In the genomic region with DNA sequence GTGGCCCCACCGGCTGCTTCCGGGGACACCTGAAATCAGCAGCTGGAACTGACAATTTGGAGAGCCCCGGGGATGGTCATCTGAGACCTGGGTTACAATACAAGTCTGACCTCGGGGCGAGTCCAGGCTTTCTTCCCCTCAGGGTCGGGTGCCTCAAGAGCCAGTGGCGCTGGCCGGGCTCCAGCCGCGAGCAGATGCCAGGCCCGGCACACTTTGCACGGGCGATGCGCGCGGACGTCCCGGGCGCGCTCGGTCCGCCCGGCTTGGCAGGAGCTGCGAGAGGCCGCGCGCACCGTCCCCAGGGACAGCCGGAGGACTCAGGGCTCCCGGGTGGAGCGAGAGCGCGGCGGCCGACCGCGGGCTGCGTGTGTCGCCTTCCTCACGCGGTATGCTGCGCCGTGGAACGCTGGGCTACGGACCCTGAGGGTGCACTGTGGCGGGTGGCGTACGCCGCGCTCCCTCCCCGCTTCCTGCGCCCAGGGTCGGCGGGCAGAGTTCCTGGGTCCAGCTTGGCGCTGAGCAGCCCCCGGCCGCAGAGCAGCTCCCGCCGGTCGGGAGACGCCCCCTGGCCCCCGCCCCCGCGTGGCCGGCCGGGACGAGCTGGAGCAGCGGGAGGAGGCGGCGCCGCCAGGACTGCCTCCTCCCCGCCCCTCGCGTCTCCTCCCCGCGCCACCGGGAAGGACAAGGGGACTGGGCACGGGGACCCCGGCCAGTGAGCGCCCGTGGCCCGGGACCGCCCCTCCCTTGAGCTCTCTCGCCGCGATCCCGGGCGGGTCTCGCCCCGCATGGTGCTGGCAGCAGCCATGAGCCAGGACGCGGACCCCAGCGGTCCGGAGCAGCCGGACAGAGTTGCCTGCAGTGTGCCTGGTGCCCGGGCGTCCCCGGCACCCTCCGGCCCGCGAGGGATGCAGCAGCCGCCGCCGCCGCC, we compare ENCODE assay signal across 8 cellular contexts. TPM values are rescaled to one million over a fixed set of nuclear protein-coding genes. Genes with fewer than 3 reads are reported as not detected.
DNase-seq lines count a peak whose midpoint lies in the region; ATAC-seq and TF ChIP-seq lines count a peak whose summit lies in the region.

A gene (plus strand): TSS at position 667 of the 928 bp plus-strand sequence. CDS start 119 bp downstream, at position 786.

- TF ChIP-seq CTCF in OCI-LY7 (conservative IDR thresholded peaks at IDR 0.05; ENCODE audit: low read length) (no peak), body of pancreas (IDR thresholded peaks at IDR 0.05) (no peak)

- peaks cover 55% of the 10 kb centered on the region for H3K4me1 ChIP-seq in OCI-LY7 (ENCODE audit: insufficient read depth, low read length, poor library complexity, severe bottlenecking)
- H3K4me1 ChIP-seq in body of pancreas: peaks cover 18% of the 10 kb centered on the region

- DNase-seq in activated T-cell treated with anti-CD3 and anti-CD28 coated beads for 48 hours (ENCODE audit: low read depth) (peak; percentile 12), activated T-cell treated with anti-CD3 and anti-CD28 coated beads for 4 hours (no peak), OCI-LY7 (ENCODE audit: low spot score) (no peak), body of pancreas (peak; percentile 15 to 52 (median 22)), immature natural killer cell (peak in 2 of 3 donors; percentile 2 to 5), middle frontal gyrus (ENCODE audit: extremely low spot score, low spot score) (no peak)
- peak; percentile 22 for DNase-seq in stimulated activated CD4-positive, alpha-beta T cell treated with anti-CD3 and anti-CD28 coated beads, Interleukin-4, amount 100 ng/mL, for 1 hour

- no peak within 1 kb of the TSS for H3K27ac Mint-ChIP-seq in immature natural killer cell

- peak within 1 kb of the TSS; percentile 58 to 79 (median 73) for H3K4me3 Mint-ChIP-seq in immature natural killer cell

- H3K4me2 ChIP-seq in OCI-LY7 (ENCODE audit: low read length): peak within 1 kb of the TSS; percentile 79

- ATAC-seq in body of pancreas (peak; percentile 56), HG03342 (IDR thresholded peaks at IDR 0.05; ENCODE audit: unreplicated experiment) (no peak)

- no peaks in the 10 kb centered on the region for H3K9me2 ChIP-seq in OCI-LY7 (ENCODE audit: insufficient read depth, low read length)

- BruUV-seq in OCI-LY7 (replicated peaks; lab: Mats Ljungman, UMichigan): no TSS peak

- H3K36me3 ChIP-seq in OCI-LY7 (ENCODE audit: insufficient read depth, low read length): no peaks in the 10 kb centered on the region
- no peaks in the 10 kb centered on the region for H3K36me3 ChIP-seq in body of pancreas (replicated peaks in 1 of 2; ENCODE audit: insufficient read depth in 1 of 2, low read depth in 2 of 2)

- peaks cover 22 to 26% (median 23%) of the 10 kb centered on the region in 3 donors for H3K27me3 Mint-ChIP-seq in immature natural killer cell (ENCODE audit: low read depth in 3 of 3)

- no peaks in the 10 kb centered on the region for H3K79me2 ChIP-seq in OCI-LY7 (ENCODE audit: insufficient read depth, low read depth, low read length)

- H3K27ac ChIP-seq in OCI-LY7 (ENCODE audit: low read depth, low read length, poor library complexity, severe bottlenecking) (no peak within 1 kb of the TSS), body of pancreas (no peak within 1 kb of the TSS)

- CTCF ChIA-PET in OCI-LY7 (lab: Charles Lee; ENCODE audit: unreplicated experiment): interaction anchor here (0.5 to 0.6 kb wide), 2 partner anchors 18 to 470 kb away, joined by 3 read pairs; no protein-coding TSS in a partner anchor

- peaks cover 22 to 35% of the 10 kb centered on the region in 2 donors for H3K4me1 Mint-ChIP-seq in immature natural killer cell

- H3K9me3 Mint-ChIP-seq in immature natural killer cell: peaks cover 0 to 2% (median 0%) of the 10 kb centered on the region in 6 donors

- POLR2A ChIA-PET in OCI-LY7 (lab: Charles Lee): interaction anchor here (0.6 to 1.2 kb wide), 6 partner anchors 8 to 782 kb away, joined by 3 to 5 read pairs (median 4); a partner anchor contains a TSS

- H3K27me3 ChIP-seq in body of pancreas: peaks cover 4 to 6% of the 10 kb centered on the region in 2 donors

- no peak for TF ChIP-seq POLR2A in body of pancreas (IDR thresholded peaks at IDR 0.05)

- H2AFZ ChIP-seq in OCI-LY7 (ENCODE audit: low read length): peak within 1 kb of the TSS; percentile 59; the same call in 1 of the 2 replicates

- intact Hi-C loops in OCI-LY7 (cut with micrococcal nuclease; ENCODE audit: unreplicated experiment) (loop anchor here (5.0 to 10.0 kb wide), 2 partner anchors 38 to 729 kb away; no protein-coding TSS in a partner anchor), body of pancreas (cut with DNase I) (no loop called here)

- H3K36me3 Mint-ChIP-seq in immature natural killer cell: peaks cover 0 to 4% (median 0%) of the 10 kb centered on the region in 3 donors

- H3K9me3 ChIP-seq in OCI-LY7 (ENCODE audit: low read length) (no peaks in the 10 kb centered on the region), body of pancreas (no peaks in the 10 kb centered on the region)

- peak within 1 kb of the TSS; percentile 68 for H3K4me3 ChIP-seq in OCI-LY7 (ENCODE audit: low read depth, low read length, poor library complexity, severe bottlenecking)
- peak within 1 kb of the TSS in 1 of 2 donors; percentile 23 for H3K4me3 ChIP-seq in body of pancreas

- H4K20me1 ChIP-seq in OCI-LY7 (ENCODE audit: insufficient read depth, low read length): no peaks in the 10 kb centered on the region

- WGBS in body of pancreas, 2 donors: 0 to 1% methylated on average over 5 to 89 of the region's 105 CpGs

RNA-seq across cellular contexts. Expression of the gene that starts here (rescaled TPM):
- total RNA-seq in OCI-LY7 (2014; rRNA removed; shearing (Covaris generic)): 0.35 and 0.82 TPM in 2 replicates
- total RNA-seq in OCI-LY7 (2022) (1.0 and 1.4 TPM in 2 replicates), body of pancreas (10 to 100 TPM; 14.5 to 39.4 TPM)
- not detected for polyA plus RNA-seq in immature natural killer cell

Comparison
In these comparisons a context has a peak if more than half of its experiments do, and no peak if none do; other contexts are left out.
1. RNA of the gene that starts here (total RNA-seq): 14.5 to 39.4 TPM in body of pancreas; 0.35 to 1.4 TPM in OCI-LY7; every median in the first group is over 4 times any median in the second.
2. DNase-seq: peak in activated T-cell treated with anti-CD3 and anti-CD28 coated beads for 48 hours (single experiment), body of pancreas (4 of 4) and stimulated activated CD4-positive, alpha-beta T cell treated with anti-CD3 and anti-CD28 coated beads, Interleukin-4, amount 100 ng/mL, for 1 hour (single experiment); none in activated T-cell treated with anti-CD3 and anti-CD28 coated beads for 4 hours (single experiment), OCI-LY7 (single experiment) and middle frontal gyrus (single experiment).
3. Peak in DNase-seq in immature natural killer cell; RNA of the gene not detected or under 1 TPM.